8 cellular contexts compared by ENCODE assay signal in the genomic region with DNA sequence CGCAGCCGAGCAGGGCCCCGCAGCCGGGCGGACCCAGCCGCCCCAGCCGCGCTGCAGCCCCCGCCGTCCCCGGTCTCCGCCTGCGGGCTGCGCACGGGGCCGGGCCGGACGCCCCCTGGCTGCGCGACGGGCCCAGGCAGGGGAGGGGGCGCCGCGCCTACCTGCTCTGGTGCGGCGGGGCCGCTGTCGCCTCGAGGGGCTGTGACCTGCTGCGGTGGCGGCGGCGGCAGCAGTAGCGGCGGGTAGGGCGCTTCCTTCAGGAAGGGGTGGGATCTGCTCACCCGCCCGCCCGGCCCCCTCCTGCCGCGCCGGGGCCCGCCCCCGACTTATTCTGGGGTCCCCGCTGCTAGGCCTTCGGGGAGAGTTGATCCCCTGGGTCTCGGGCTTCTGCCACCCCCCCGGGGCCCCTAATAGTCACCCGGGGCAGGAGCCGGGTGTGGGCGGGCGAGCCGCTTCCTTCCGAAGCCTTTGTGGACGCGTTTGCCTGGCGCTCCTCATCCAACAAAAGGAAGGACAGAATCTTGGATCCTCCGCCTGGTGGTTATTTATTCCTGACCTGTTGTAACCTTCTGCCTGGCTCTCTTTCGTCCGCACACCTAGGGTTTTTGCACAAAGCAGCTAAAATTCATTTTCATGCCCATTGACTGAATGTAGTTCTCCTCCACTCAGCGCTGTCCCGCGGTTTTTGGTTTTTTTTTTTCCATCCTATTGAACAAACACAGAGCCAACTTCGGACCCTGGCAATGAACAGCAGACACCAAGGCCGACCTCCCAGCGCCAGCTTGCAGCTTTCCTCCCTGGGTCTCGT. TPM values are rescaled to one million over a fixed set of nuclear protein-coding genes. Genes with fewer than 3 reads are reported as not detected.
A peak's percentile ranks its signal among the peaks of the same experiment; 100 is the strongest.
DNase-seq lines count a peak whose midpoint lies in the region; ATAC-seq and TF ChIP-seq lines count a peak whose summit lies in the region.

TSS of gene TMEM150C (minus strand) at position 244 of the 808 bp plus-strand sequence. CDS start 57,331 bp downstream, outside the sequence.

- peak within 1 kb of the TSS; percentile 78 to 83 (median 79) for H3K4me3 Mint-ChIP-seq in immature natural killer cell

- peaks cover 5% of the 10 kb centered on the region for H3K4me1 ChIP-seq in body of pancreas
- peaks cover 0 to 26% (median 7%) of the 10 kb centered on the region in 6 donors for H3K4me1 ChIP-seq in spleen

- H3K27me3 Mint-ChIP-seq in immature natural killer cell (ENCODE audit: low read depth in 3 of 3) = peaks cover 22 to 44% (median 33%) of the 10 kb centered on the region in 3 donors

- DNase-seq in NCI-H345 (lab: John Stamatoyannopoulos, UW) (peak; percentile 63), NCI-H345 treated with DMSO at 0.1 percent for 48 hours (lab: John Stamatoyannopoulos, UW; ENCODE audit: unreplicated experiment) (no peak), NCI-H146 (lab: John Stamatoyannopoulos, UW) (peak; percentile 84), body of pancreas (peak; percentile 15 to 50 (median 20)), immature natural killer cell (no peak), spleen (no peak)

- H3K4me1 Mint-ChIP-seq in immature natural killer cell = peaks cover 13 to 20% of the 10 kb centered on the region in 2 donors

- TF ChIP-seq POLR2A in body of pancreas (IDR thresholded peaks at IDR 0.05) (peak in 1 of 3 donors; percentile 9), spleen (IDR thresholded peaks at IDR 0.05) (no peak)

- H3K9me3 ChIP-seq in body of pancreas = no peaks in the 10 kb centered on the region
- H3K9me3 ChIP-seq in spleen = no peaks in the 10 kb centered on the region

- intact Hi-C loops in body of pancreas (cut with DNase I) (no loop called here), spleen (cut with DNase I; ENCODE audit: low total_unique reads) (no loop called here)

- 4 to 12% methylated on average over 16 to 32 of the region's 67 CpGs for WGBS in body of pancreas, 2 donors
- 2 to 11% (median 4%) methylated on average over 21 to 67 of the region's 67 CpGs for WGBS in spleen, 5 donors

- peak within 1 kb of the TSS in 2 of 4 donors; percentile 5 to 25 for H3K27ac ChIP-seq in body of pancreas
- peak within 1 kb of the TSS in 6 of 8 donors; percentile 12 to 72 (median 48) for H3K27ac ChIP-seq in spleen

- H3K27me3 ChIP-seq in body of pancreas (no peaks in the 10 kb centered on the region), spleen (replicated peaks in 1 of 7) (peaks cover 0 to 54% (median 9%) of the 10 kb centered on the region in 7 donors)

- H3K27ac Mint-ChIP-seq in immature natural killer cell = no peak within 1 kb of the TSS

- no peaks in the 10 kb centered on the region for H3K36me3 ChIP-seq in body of pancreas (replicated peaks in 1 of 2; ENCODE audit: insufficient read depth in 1 of 2, low read depth in 2 of 2)
- H3K36me3 ChIP-seq in spleen = no peaks in the 10 kb centered on the region

- ATAC-seq in body of pancreas = peak; percentile 73
- no peak for ATAC-seq in HG02973 (IDR thresholded peaks at IDR 0.05; ENCODE audit: unreplicated experiment)
- no peak for ATAC-seq in GM18519 (IDR thresholded peaks at IDR 0.05; ENCODE audit: low FRiP score, unreplicated experiment)

- TF ChIP-seq CTCF in body of pancreas (IDR thresholded peaks at IDR 0.05) (peak in 3 of 7 experiments; percentile 23 to 53 (median 28)), spleen (IDR thresholded peaks at IDR 0.05 in 8 of 11, conservative IDR thresholded peaks at IDR 0.05 in 3 of 11) (peak in 2 of 11 experiments; percentile 11 to 25)

- H3K4me3 ChIP-seq in body of pancreas (peak within 1 kb of the TSS in 1 of 2 donors; percentile 53), spleen (peak within 1 kb of the TSS; percentile 37 to 73 (median 48))

- H3K9me3 Mint-ChIP-seq in immature natural killer cell = no peaks in the 10 kb centered on the region

- H3K36me3 Mint-ChIP-seq in immature natural killer cell = peaks cover 0 to 10% (median 4%) of the 10 kb centered on the region in 3 donors

RNA-seq across cellular contexts. Expression of gene TMEM150C, which starts in this region (rescaled TPM):
- total RNA-seq in body of pancreas (1 to 10 TPM; 5.2 to 5.6 TPM), spleen (10 to 100 TPM in 4 of 7 donors, 1 to 10 TPM in 3; 3.6 to 26.0 (median 17.1) TPM)
- polyA plus RNA-seq in immature natural killer cell (under 1 TPM in 1 of 3 donors, not detected in 2; 0.45 TPM), spleen (1 to 10 TPM; 4.5 to 8.3 (median 5.3) TPM)

Comparison
In these comparisons a context has a peak if more than half of its experiments do, and no peak if none do; other contexts are left out.
1. DNase-seq: peak in NCI-H345 (single experiment), NCI-H146 (single experiment) and body of pancreas (4 of 4); none in NCI-H345 treated with DMSO at 0.1 percent for 48 hours (single experiment), immature natural killer cell (0 of 3) and spleen (single experiment).